In the genomic region with DNA sequence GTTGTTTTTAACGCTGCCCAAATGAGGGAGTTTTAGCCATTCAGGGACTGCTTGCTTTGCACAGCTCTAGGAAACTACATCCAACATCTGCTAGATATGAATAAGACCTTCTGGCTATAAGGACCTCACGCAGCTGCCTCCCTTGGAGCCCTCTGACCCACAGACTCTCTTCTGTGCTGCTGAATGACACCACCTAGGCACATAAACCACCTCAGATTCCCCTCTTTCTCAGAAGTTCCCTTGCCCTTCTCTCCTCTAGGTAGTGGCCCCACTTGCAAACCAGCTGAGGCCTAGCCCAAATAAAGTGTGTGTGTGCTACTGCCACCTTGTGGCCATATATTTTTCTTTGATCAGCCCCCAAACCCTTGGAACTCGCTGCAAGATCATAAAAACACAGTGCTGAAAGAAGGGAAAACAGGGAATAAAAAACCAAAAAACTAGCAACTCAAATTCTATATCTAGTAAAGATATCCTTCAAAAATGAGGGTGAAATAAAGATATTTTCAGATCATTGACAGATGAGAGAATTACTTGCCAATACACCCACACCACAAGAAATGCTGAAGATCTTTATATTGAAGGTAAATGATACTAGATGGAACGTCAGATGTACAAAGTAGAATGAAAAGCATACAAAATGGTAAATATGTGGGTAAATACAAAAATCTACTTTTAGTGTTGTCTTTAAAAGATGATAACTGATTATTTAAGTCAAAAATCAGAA, we compare ENCODE assay signal across 8 cellular contexts.
DNase-seq lines count a peak whose midpoint lies in the region; ATAC-seq and TF ChIP-seq lines count a peak whose summit lies in the region.

No MANE protein-coding gene starts in this region.

- H3K27ac ChIP-seq in HL-60 (replicated peaks) = no peak overlapping the region
- no peak overlapping the region for H3K27ac ChIP-seq in brain microvascular endothelial cell

- H3K27me3 ChIP-seq in HL-60 (ENCODE audit: insufficient read depth, poor library complexity, severe bottlenecking) (no peaks in the 10 kb centered on the region), brain microvascular endothelial cell (replicated peaks) (no peaks in the 10 kb centered on the region)

- no peak overlapping the region for H3K4me3 Mint-ChIP-seq in T-helper 17 cell

- intact Hi-C loops in left colon (cut with DNase I, micrococcal nuclease) = no loop called here

- H3K4me3 ChIP-seq in HL-60 (replicated peaks; ENCODE audit: insufficient read depth, low read length) = no peak overlapping the region
- no peak overlapping the region for H3K4me3 ChIP-seq in brain microvascular endothelial cell (ENCODE audit: low read depth, low read length)

- no peak for TF ChIP-seq CTCF in HL-60 (IDR thresholded peaks at IDR 0.05; ENCODE audit: insufficient read depth, low read length)
- peak; percentile 75 for TF ChIP-seq CTCF in brain microvascular endothelial cell (IDR thresholded peaks at IDR 0.05; ENCODE audit: low read depth, low read length, missing control alignments)

- no peaks in the 10 kb centered on the region for H3K27me3 Mint-ChIP-seq in T-helper 17 cell

- no peak overlapping the region for H3K27ac Mint-ChIP-seq in T-helper 17 cell

- no peaks in the 10 kb centered on the region for H3K36me3 ChIP-seq in brain microvascular endothelial cell (replicated peaks)

- peaks cover 4% of the 10 kb centered on the region for H3K4me1 Mint-ChIP-seq in T-helper 17 cell

- no peaks in the 10 kb centered on the region for H3K36me3 Mint-ChIP-seq in T-helper 17 cell (ENCODE audit: low read depth)

- peak; percentile 13 for DNase-seq in DMS79 treated with DMSO at 0.1 percent for 48 hours (lab: John Stamatoyannopoulos, UW)
- no peak for DNase-seq in DMS79 (lab: John Stamatoyannopoulos, UW)
- peak; percentile 12 to 21 for DNase-seq in HL-60 (ENCODE audit: low read depth in 1 of 2, low spot score in 1 of 2)
- DNase-seq in T-helper 17 cell = peak in 2 of 3 donors; percentile 8 to 10
- peak; percentile 35 for DNase-seq in brain microvascular endothelial cell
- DNase-seq in left colon = peak in 1 of 2 donors; percentile 25
- peak; percentile 3 for DNase-seq in stimulated activated CD8-positive, alpha-beta memory T cell treated with anti-CD3 and anti-CD28 coated beads, Interleukin-4, amount 100 ng/mL, for 24 hours (ENCODE audit: low read depth)

- ATAC-seq in GM21447 (IDR thresholded peaks at IDR 0.05; ENCODE audit: unreplicated experiment) (peak; percentile 94), T-helper 17 cell (peak; percentile 68), left colon (peak; percentile 68)

- in situ Hi-C loops in brain microvascular endothelial cell (cut with HindIII; ENCODE audit: low pct_ligation_motif_present, low sequenced_read_pairs) = loop anchor here (25.0 kb wide), 1 partner anchor 159 kb away; no protein-coding TSS in a partner anchor

- no peaks in the 10 kb centered on the region for H3K9me3 ChIP-seq in T-helper 17 cell (ENCODE audit: control insufficient read depth, low read length, poor library complexity, severe bottlenecking)
